In the genomic region with DNA sequence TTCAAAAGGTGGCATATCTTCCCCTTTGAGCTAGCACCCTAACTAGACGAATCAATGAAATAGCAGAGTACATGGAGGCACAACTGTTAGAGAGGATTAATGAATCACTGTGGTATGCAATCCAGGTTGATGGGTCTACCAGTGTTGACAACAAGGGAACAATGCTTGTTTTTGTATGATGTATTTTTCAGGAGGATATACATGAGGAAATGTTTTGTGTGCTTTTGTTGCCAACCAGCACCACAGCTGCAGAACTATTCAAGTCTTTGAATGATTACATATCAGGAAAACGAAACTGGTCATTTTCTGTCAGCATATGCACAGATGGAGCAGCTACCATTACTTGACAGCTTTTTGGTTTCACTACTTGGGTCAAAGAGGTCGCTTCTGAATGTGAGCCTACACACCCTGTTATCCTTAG, we compare ENCODE assay signal across 12 cellular contexts.
DNase-seq lines count a peak whose midpoint lies in the region; ATAC-seq and TF ChIP-seq lines count a peak whose summit lies in the region.
"Had no signal": no experiment of that assay in that cellular context is flagged by ENCODE, and none has a peak within 500 bp of the region (broad histone marks: within the 10 kb centered on the region; RNA-seq: fewer than 3 reads in every experiment).

No MANE protein-coding gene starts in this region.

- no peaks in the 10 kb centered on the region for H3F3A ChIP-seq in PC-3 (ENCODE audit: low read length, unreplicated experiment)
- no peaks in the 10 kb centered on the region for H3F3A ChIP-seq in SK-N-SH (replicated peaks; ENCODE audit: insufficient read depth)

- H3K27me3 Mint-ChIP-seq in activated CD8-positive, alpha-beta memory T cell treated with anti-CD3 and anti-CD28 coated beads, Interleukin-2, amount 10 ng/mL, durations not matched to agents 7 days and 5 days, result no peaks in the 10 kb centered on the region
- H3K27me3 Mint-ChIP-seq in mesothelial cell of epicardium (ENCODE audit: low read depth), result no peaks in the 10 kb centered on the region

- H3K4me2 ChIP-seq in PC-3 (ENCODE audit: low read length) (no peak overlapping the region), SK-N-SH (no peak overlapping the region)

- H3K36me3 ChIP-seq in PC-3 (ENCODE audit: low read depth, low read length) (no peaks in the 10 kb centered on the region), SK-N-SH (replicated peaks in 1 of 2; ENCODE audit: control insufficient read depth in 1 of 2, insufficient read depth in 2 of 2, low read length in 1 of 2) (no peaks in the 10 kb centered on the region)
- H3K36me3 ChIP-seq: upper lobe of left lung had no signal

- no peaks in the 10 kb centered on the region for H3K9me3 ChIP-seq in PC-3 (ENCODE audit: low read length)
- no peaks in the 10 kb centered on the region for H3K9me3 ChIP-seq in SK-N-SH
- H3K9me3 ChIP-seq: upper lobe of left lung had no signal

- H3K36me3 Mint-ChIP-seq in activated CD8-positive, alpha-beta memory T cell treated with anti-CD3 and anti-CD28 coated beads, Interleukin-2, amount 10 ng/mL, durations not matched to agents 7 days and 5 days, result no peaks in the 10 kb centered on the region
- no peaks in the 10 kb centered on the region for H3K36me3 Mint-ChIP-seq in mesothelial cell of epicardium

- TF ChIP-seq RAD21 in SK-N-SH (IDR thresholded peaks at IDR 0.05; ENCODE audit: low read length), result no peak

- WGBS in SK-N-SH (ENCODE audit: low lambda C conversion rate), result 82% methylated on average over 3 of the region's 3 CpGs

- TF ChIP-seq CTCF in PC-3 (conservative IDR thresholded peaks at IDR 0.05; ENCODE audit: low read depth, low read length) (no peak), retinal pigment epithelial cell (conservative IDR thresholded peaks at IDR 0.05; ENCODE audit: low read depth, low read length) (no peak), SK-N-SH (IDR thresholded peaks at IDR 0.05) (no peak), mesothelial cell of epicardium (IDR thresholded peaks at IDR 0.05; ENCODE audit: unreplicated experiment) (no peak)

- no TSS peak for BruUV-seq in PC-3 (replicated peaks; lab: Mats Ljungman, UMichigan)

- H3K4me3 Mint-ChIP-seq in activated CD8-positive, alpha-beta memory T cell treated with anti-CD3 and anti-CD28 coated beads, Interleukin-2, amount 10 ng/mL, durations not matched to agents 7 days and 5 days, result no peak overlapping the region
- H3K4me3 Mint-ChIP-seq in mesothelial cell of epicardium, result no peak overlapping the region

- no peaks in the 10 kb centered on the region for H3K9me2 ChIP-seq in PC-3 (replicated peaks; ENCODE audit: low read length)
- no peaks in the 10 kb centered on the region for H3K9me2 ChIP-seq in SK-N-SH

- no peak for TF ChIP-seq EP300 in SK-N-SH (IDR thresholded peaks at IDR 0.05; ENCODE audit: borderline replicate concordance in 1 of 2, low read depth in 1 of 2, low read length in 1 of 2)

- H3K79me2 ChIP-seq in PC-3 (ENCODE audit: low read length), result peaks cover 10% of the 10 kb centered on the region
- no peaks in the 10 kb centered on the region for H3K79me2 ChIP-seq in SK-N-SH (ENCODE audit: insufficient read depth)

- H4K20me1 ChIP-seq in PC-3 (ENCODE audit: low read length), result no peaks in the 10 kb centered on the region
- no peaks in the 10 kb centered on the region for H4K20me1 ChIP-seq in SK-N-SH (ENCODE audit: insufficient read depth)

- H3K9ac ChIP-seq in PC-3 (ENCODE audit: low read length), result no peak overlapping the region
- no peak overlapping the region for H3K9ac ChIP-seq in SK-N-SH

- no peak overlapping the region for H2AFZ ChIP-seq in PC-3 (ENCODE audit: low read length)
- no peak overlapping the region for H2AFZ ChIP-seq in SK-N-SH (ENCODE audit: low read depth)

- DNase-seq in activated CD8-positive, alpha-beta memory T cell treated with anti-CD3 and anti-CD28 coated beads, Interleukin-2, amount 10 ng/mL, durations not matched to agents 7 days and 5 days, result no peak
- DNase-seq in activated CD8-positive, alpha-beta memory T cell treated with anti-CD3 and anti-CD28 coated beads, Interleukin-2, amount 50 U/mL, for 4 hours, result no peak
- no peak for DNase-seq in PC-3
- peak; percentile 47 for DNase-seq in retinal pigment epithelial cell (ENCODE audit: low read depth)
- DNase-seq in SK-N-SH, result no peak
- DNase-seq in NCI-H187 (lab: John Stamatoyannopoulos, UW), result no peak
- no peak for DNase-seq in mesothelial cell of epicardium (ENCODE audit: low spot score in 2 of 2, unreplicated experiment in 2 of 2)
- DNase-seq: EL, kidney, NCI-H2029, upper lobe of left lung had no signal

- no peaks in the 10 kb centered on the region for H3K27me3 ChIP-seq in PC-3 (ENCODE audit: low read length)
- no peaks in the 10 kb centered on the region for H3K27me3 ChIP-seq in SK-N-SH (ENCODE audit: insufficient read depth)
- H3K27me3 ChIP-seq: upper lobe of left lung had no signal

- ATAC-seq in activated CD8-positive, alpha-beta memory T cell treated with anti-CD3 and anti-CD28 coated beads, Interleukin-2, amount 10 ng/mL, durations not matched to agents 7 days and 5 days, result peak; percentile 33
- ATAC-seq in GM21619 (IDR thresholded peaks at IDR 0.05; ENCODE audit: unreplicated experiment), result peak; percentile 59
- ATAC-seq in PC-3, result peak; percentile 23; the same call in 1 of the 2 replicates

- intact Hi-C loops in PC-3 (cut with micrococcal nuclease), result no loop called here

- H3K27ac Mint-ChIP-seq in activated CD8-positive, alpha-beta memory T cell treated with anti-CD3 and anti-CD28 coated beads, Interleukin-2, amount 10 ng/mL, durations not matched to agents 7 days and 5 days, result peak overlapping the region; percentile 68
- H3K27ac Mint-ChIP-seq in mesothelial cell of epicardium, result no peak overlapping the region

- H3K27ac ChIP-seq in PC-3 (ENCODE audit: low read length), result no peak overlapping the region
- no peak overlapping the region for H3K27ac ChIP-seq in SK-N-SH (ENCODE audit: low read depth in 2 of 2, low read length in 1 of 2)
- H3K27ac ChIP-seq: upper lobe of left lung had no signal

- peaks cover 22% of the 10 kb centered on the region for H3K4me1 Mint-ChIP-seq in activated CD8-positive, alpha-beta memory T cell treated with anti-CD3 and anti-CD28 coated beads, Interleukin-2, amount 10 ng/mL, durations not matched to agents 7 days and 5 days
- H3K4me1 Mint-ChIP-seq in mesothelial cell of epicardium, result no peaks in the 10 kb centered on the region

- H3K4me3 ChIP-seq in PC-3 (ENCODE audit: low read length), result no peak overlapping the region
- no peak overlapping the region for H3K4me3 ChIP-seq in retinal pigment epithelial cell (ENCODE audit: low read length)
- H3K4me3 ChIP-seq in SK-N-SH (ENCODE audit: low read depth in 2 of 2, low read length in 1 of 2), result no peak overlapping the region
- H3K4me3 ChIP-seq: upper lobe of left lung had no signal

- H3K4me1 ChIP-seq in PC-3 (ENCODE audit: insufficient read depth, low read length) (peaks cover 5% of the 10 kb centered on the region; the same call in 1 of the 2 replicates), SK-N-SH (ENCODE audit: control insufficient read depth in 1 of 2, insufficient read depth in 2 of 2, low read depth in 1 of 2, low read length in 1 of 2) (no peaks in the 10 kb centered on the region; a peak in 2 of 4 replicates)

- no peaks in the 10 kb centered on the region for H3K9me3 Mint-ChIP-seq in activated CD8-positive, alpha-beta memory T cell treated with anti-CD3 and anti-CD28 coated beads, Interleukin-2, amount 10 ng/mL, durations not matched to agents 7 days and 5 days (ENCODE audit: low read depth)
- H3K9me3 Mint-ChIP-seq in mesothelial cell of epicardium, result peaks cover 11% of the 10 kb centered on the region

- POLR2A ChIA-PET in PC-3 (lab: Charles Lee; ENCODE audit: unreplicated experiment), result interaction anchor here (0.6 kb wide), 1 partner anchor 23 kb away, joined by 3 read pairs; no protein-coding TSS in a partner anchor
- POLR2A ChIA-PET in SK-N-SH (lab: Yijun Ruan, JAX), result interaction anchor here (0.6 to 0.7 kb wide), 2 partner anchors 145 to 506 kb away, joined by 3 read pairs; no protein-coding TSS in a partner anchor

- CTCF ChIA-PET in activated CD8-positive, alpha-beta memory T cell treated with anti-CD3 and anti-CD28 coated beads, Interleukin-2, amount 10 ng/mL, durations not matched to agents 7 days and 5 days (lab: Charles Lee), result no interaction called here
- CTCF ChIA-PET in PC-3 (lab: Charles Lee), result no interaction called here
- CTCF ChIA-PET in SK-N-SH (lab: Yijun Ruan, JAX), result no interaction called here

TF ChIP-seq in SK-N-SH, 30 proteins besides CTCF, POLR2A, EP300 and RAD21 (continues in another document):
- TF ChIP-seq JUND (IDR thresholded peaks at IDR 0.05) (no peak), RXRA (IDR thresholded peaks at IDR 0.05; ENCODE audit: borderline replicate concordance, low read depth) (no peak), MXI1 (IDR thresholded peaks at IDR 0.05; ENCODE audit: low read depth, low read length) (no peak), SMC3 (IDR thresholded peaks at IDR 0.05; ENCODE audit: low read depth, low read length) (no peak), FOXM1 (IDR thresholded peaks at IDR 0.05; ENCODE audit: low read depth) (no peak)
- TF ChIP-seq, protein P1, sequence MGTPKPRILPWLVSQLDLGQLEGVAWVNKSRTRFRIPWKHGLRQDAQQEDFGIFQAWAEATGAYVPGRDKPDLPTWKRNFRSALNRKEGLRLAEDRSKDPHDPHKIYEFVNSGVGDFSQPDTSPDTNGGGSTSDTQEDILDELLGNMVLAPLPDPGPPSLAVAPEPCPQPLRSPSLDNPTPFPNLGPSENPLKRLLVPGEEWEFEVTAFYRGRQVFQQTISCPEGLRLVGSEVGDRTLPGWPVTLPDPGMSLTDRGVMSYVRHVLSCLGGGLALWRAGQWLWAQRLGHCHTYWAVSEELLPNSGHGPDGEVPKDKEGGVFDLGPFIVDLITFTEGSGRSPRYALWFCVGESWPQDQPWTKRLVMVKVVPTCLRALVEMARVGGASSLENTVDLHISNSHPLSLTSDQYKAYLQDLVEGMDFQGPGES (IDR thresholded peaks at IDR 0.05; ENCODE audit: low read depth, low read length), result no peak
